ENCODE assay signal across 1 cellular context in the genomic region with DNA sequence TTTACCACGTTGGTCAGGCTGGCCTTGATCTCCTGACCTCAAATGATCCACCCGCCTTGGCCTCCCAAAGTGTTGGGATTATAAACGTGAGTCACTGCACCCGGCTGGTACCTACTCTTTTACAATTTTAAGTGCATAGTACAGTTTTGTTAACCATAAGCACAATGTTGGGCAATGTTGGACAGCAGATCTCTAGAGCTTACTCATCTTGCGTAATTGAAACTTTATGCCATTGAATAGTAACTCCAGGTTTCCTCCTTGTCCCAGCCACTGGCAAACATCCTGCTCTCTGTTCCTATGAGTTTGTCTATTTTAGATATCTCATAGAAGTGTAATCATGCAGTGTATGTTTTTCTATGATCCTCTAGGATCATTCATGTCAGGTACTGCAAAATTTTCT.
A peak's percentile ranks its signal among the peaks of the same experiment; 100 is the strongest.
TF ChIP-seq lines count a peak whose summit lies in the region.

No MANE protein-coding gene starts in this region.

TF ChIP-seq in HepG2, 621 proteins besides CTCF, POLR2A, EP300 and RAD21 (continued from another document and continues in another):
- TF ChIP-seq, protein P1, sequence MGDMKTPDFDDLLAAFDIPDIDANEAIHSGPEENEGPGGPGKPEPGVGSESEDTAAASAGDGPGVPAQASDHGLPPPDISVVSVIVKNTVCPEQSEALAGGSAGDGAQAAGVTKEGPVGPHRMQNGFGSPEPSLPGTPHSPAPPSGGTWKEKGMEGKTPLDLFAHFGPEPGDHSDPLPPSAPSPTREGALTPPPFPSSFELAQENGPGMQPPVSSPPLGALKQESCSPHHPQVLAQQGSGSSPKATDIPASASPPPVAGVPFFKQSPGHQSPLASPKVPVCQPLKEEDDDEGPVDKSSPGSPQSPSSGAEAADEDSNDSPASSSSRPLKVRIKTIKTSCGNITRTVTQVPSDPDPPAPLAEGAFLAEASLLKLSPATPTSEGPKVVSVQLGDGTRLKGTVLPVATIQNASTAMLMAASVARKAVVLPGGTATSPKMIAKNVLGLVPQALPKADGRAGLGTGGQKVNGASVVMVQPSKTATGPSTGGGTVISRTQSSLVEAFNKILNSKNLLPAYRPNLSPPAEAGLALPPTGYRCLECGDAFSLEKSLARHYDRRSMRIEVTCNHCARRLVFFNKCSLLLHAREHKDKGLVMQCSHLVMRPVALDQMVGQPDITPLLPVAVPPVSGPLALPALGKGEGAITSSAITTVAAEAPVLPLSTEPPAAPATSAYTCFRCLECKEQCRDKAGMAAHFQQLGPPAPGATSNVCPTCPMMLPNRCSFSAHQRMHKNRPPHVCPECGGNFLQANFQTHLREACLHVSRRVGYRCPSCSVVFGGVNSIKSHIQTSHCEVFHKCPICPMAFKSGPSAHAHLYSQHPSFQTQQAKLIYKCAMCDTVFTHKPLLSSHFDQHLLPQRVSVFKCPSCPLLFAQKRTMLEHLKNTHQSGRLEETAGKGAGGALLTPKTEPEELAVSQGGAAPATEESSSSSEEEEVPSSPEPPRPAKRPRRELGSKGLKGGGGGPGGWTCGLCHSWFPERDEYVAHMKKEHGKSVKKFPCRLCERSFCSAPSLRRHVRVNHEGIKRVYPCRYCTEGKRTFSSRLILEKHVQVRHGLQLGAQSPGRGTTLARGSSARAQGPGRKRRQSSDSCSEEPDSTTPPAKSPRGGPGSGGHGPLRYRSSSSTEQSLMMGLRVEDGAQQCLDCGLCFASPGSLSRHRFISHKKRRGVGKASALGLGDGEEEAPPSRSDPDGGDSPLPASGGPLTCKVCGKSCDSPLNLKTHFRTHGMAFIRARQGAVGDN (CRISPR knock-in tag; IDR thresholded peaks at IDR 0.05) = no peak
- TF ChIP-seq FIP1L1 (IDR thresholded peaks at IDR 0.05; ENCODE audit: borderline replicate concordance, insufficient read depth, low read depth, low read length) (no peak), HES4 (CRISPR knock-in tag; IDR thresholded peaks at IDR 0.05; ENCODE audit: borderline replicate concordance) (no peak), MIXL1 (CRISPR knock-in tag; IDR thresholded peaks at IDR 0.05) (peak; percentile 81), NR2F2 (IDR thresholded peaks at IDR 0.05; ENCODE audit: borderline replicate concordance, low read depth) (peak; percentile 82), IRF2 (CRISPR knock-in tag; IDR thresholded peaks at IDR 0.05) (peak; percentile 70), KLF11 (CRISPR knock-in tag; IDR thresholded peaks at IDR 0.05) (no peak), DNMT1 (CRISPR knock-in tag; IDR thresholded peaks at IDR 0.05) (no peak), ZNF326 (CRISPR knock-in tag; IDR thresholded peaks at IDR 0.05; ENCODE audit: borderline replicate concordance) (no peak), ZNF350 (CRISPR knock-in tag; IDR thresholded peaks at IDR 0.05; ENCODE audit: borderline replicate concordance, low read depth) (no peak), SMC3 (IDR thresholded peaks at IDR 0.05; ENCODE audit: low read length) (peak; percentile 50; the same call in 1 of the 2 replicates), ZNF652 (CRISPR knock-in tag; IDR thresholded peaks at IDR 0.05; ENCODE audit: borderline replicate concordance, low read depth) (peak; percentile 12; the same call in 1 of the 2 replicates), STAG1 (CRISPR knock-in tag; IDR thresholded peaks at IDR 0.05) (no peak), GLI4 (CRISPR knock-in tag; IDR thresholded peaks at IDR 0.05; ENCODE audit: borderline replicate concordance) (no peak), ZFX (CRISPR knock-in tag; IDR thresholded peaks at IDR 0.05; ENCODE audit: low read depth) (no peak), ZNF383 (CRISPR knock-in tag; IDR thresholded peaks at IDR 0.05; ENCODE audit: borderline replicate concordance) (no peak), KDM5A (IDR thresholded peaks at IDR 0.05; ENCODE audit: borderline replicate concordance, low read length) (no peak), TRIM24 (CRISPR knock-in tag; IDR thresholded peaks at IDR 0.05) (peak; percentile 95), ZNF713 (CRISPR knock-in tag; IDR thresholded peaks at IDR 0.05) (no peak), BCL6 (CRISPR knock-in tag; IDR thresholded peaks at IDR 0.05) (peak; percentile 98), ZNF709 (CRISPR knock-in tag; IDR thresholded peaks at IDR 0.05) (no peak), MTA3 (CRISPR knock-in tag; IDR thresholded peaks at IDR 0.05) (no peak), NFKB2 (CRISPR knock-in tag; IDR thresholded peaks at IDR 0.05; ENCODE audit: borderline replicate concordance) (no peak), TCF7 (IDR thresholded peaks at IDR 0.05; ENCODE audit: low read depth) (peak; percentile 70), KMT2B (CRISPR knock-in tag; IDR thresholded peaks at IDR 0.05) (peak; percentile 58; the same call in 1 of the 2 replicates), DPF2 (CRISPR knock-in tag; IDR thresholded peaks at IDR 0.05; ENCODE audit: borderline replicate concordance, low read depth) (peak; percentile 95)
- TF ChIP-seq, protein P2, sequence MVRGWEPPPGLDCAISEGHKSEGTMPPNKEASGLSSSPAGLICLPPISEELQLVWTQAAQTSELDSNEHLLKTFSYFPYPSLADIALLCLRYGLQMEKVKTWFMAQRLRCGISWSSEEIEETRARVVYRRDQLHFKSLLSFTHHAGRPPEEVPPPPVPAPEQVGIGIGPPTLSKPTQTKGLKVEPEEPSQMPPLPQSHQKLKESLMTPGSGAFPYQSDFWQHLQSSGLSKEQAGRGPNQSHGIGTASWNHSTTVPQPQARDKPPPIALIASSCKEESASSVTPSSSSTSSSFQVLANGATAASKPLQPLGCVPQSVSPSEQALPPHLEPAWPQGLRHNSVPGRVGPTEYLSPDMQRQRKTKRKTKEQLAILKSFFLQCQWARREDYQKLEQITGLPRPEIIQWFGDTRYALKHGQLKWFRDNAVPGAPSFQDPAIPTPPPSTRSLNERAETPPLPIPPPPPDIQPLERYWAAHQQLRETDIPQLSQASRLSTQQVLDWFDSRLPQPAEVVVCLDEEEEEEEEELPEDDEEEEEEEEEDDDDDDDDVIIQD (CRISPR knock-in tag; IDR thresholded peaks at IDR 0.05; ENCODE audit: low read depth) = peak; percentile 93
- TF ChIP-seq, protein P3, sequence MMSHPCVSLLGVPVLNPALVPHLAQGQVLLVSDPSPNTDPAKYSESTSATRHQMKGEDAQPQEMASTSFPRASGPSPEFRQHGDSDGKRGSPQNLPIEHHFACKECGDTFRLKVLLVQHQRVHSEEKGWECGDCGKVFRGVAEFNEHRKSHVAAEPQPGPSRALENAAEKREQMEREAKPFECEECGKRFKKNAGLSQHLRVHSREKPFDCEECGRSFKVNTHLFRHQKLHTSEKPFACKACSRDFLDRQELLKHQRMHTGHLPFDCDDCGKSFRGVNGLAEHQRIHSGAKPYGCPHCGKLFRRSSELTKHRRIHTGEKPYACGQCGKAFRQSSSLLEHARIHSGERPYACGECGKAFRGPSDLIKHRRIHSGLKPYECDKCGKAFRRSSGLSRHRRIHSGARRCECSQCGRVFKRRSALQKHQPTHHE (CRISPR knock-in tag; IDR thresholded peaks at IDR 0.05; ENCODE audit: borderline replicate concordance) = no peak
- TF ChIP-seq, protein P4, sequence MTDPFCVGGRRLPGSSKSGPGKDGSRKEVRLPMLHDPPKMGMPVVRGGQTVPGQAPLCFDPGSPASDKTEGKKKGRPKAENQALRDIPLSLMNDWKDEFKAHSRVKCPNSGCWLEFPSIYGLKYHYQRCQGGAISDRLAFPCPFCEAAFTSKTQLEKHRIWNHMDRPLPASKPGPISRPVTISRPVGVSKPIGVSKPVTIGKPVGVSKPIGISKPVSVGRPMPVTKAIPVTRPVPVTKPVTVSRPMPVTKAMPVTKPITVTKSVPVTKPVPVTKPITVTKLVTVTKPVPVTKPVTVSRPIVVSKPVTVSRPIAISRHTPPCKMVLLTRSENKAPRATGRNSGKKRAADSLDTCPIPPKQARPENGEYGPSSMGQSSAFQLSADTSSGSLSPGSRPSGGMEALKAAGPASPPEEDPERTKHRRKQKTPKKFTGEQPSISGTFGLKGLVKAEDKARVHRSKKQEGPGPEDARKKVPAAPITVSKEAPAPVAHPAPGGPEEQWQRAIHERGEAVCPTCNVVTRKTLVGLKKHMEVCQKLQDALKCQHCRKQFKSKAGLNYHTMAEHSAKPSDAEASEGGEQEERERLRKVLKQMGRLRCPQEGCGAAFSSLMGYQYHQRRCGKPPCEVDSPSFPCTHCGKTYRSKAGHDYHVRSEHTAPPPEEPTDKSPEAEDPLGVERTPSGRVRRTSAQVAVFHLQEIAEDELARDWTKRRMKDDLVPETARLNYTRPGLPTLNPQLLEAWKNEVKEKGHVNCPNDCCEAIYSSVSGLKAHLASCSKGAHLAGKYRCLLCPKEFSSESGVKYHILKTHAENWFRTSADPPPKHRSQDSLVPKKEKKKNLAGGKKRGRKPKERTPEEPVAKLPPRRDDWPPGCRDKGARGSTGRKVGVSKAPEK (CRISPR knock-in tag; IDR thresholded peaks at IDR 0.05; ENCODE audit: borderline replicate concordance) = 0 out of 2 replicates have a peak, but pooled peaks have one; percentile 35
- TF ChIP-seq, protein P5, sequence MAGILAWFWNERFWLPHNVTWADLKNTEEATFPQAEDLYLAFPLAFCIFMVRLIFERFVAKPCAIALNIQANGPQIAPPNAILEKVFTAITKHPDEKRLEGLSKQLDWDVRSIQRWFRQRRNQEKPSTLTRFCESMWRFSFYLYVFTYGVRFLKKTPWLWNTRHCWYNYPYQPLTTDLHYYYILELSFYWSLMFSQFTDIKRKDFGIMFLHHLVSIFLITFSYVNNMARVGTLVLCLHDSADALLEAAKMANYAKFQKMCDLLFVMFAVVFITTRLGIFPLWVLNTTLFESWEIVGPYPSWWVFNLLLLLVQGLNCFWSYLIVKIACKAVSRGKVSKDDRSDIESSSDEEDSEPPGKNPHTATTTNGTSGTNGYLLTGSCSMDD (CRISPR knock-in tag; IDR thresholded peaks at IDR 0.05) = no peak
- TF ChIP-seq, protein P6, sequence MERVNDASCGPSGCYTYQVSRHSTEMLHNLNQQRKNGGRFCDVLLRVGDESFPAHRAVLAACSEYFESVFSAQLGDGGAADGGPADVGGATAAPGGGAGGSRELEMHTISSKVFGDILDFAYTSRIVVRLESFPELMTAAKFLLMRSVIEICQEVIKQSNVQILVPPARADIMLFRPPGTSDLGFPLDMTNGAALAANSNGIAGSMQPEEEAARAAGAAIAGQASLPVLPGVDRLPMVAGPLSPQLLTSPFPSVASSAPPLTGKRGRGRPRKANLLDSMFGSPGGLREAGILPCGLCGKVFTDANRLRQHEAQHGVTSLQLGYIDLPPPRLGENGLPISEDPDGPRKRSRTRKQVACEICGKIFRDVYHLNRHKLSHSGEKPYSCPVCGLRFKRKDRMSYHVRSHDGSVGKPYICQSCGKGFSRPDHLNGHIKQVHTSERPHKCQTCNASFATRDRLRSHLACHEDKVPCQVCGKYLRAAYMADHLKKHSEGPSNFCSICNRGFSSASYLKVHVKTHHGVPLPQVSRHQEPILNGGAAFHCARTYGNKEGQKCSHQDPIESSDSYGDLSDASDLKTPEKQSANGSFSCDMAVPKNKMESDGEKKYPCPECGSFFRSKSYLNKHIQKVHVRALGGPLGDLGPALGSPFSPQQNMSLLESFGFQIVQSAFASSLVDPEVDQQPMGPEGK (CRISPR knock-in tag; IDR thresholded peaks at IDR 0.05) = peak; percentile 59
- TF ChIP-seq, protein P7, sequence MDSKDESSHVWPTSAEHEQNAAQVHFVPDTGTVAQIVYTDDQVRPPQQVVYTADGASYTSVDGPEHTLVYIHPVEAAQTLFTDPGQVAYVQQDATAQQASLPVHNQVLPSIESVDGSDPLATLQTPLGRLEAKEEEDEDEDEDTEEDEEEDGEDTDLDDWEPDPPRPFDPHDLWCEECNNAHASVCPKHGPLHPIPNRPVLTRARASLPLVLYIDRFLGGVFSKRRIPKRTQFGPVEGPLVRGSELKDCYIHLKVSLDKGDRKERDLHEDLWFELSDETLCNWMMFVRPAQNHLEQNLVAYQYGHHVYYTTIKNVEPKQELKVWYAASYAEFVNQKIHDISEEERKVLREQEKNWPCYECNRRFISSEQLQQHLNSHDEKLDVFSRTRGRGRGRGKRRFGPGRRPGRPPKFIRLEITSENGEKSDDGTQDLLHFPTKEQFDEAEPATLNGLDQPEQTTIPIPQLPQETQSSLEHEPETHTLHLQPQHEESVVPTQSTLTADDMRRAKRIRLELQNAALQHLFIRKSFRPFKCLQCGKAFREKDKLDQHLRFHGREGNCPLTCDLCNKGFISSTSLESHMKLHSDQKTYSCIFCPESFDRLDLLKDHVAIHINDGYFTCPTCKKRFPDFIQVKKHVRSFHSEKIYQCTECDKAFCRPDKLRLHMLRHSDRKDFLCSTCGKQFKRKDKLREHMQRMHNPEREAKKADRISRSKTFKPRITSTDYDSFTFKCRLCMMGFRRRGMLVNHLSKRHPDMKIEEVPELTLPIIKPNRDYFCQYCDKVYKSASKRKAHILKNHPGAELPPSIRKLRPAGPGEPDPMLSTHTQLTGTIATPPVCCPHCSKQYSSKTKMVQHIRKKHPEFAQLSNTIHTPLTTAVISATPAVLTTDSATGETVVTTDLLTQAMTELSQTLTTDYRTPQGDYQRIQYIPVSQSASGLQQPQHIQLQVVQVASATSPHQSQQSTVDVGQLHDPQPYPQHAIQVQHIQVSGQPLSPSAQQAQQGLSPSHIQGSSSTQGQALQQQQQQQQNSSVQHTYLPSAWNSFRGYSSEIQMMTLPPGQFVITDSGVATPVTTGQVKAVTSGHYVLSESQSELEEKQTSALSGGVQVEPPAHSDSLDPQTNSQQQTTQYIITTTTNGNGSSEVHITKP (CRISPR knock-in tag; IDR thresholded peaks at IDR 0.05; ENCODE audit: low read depth) = peak; percentile 79; the same call in 1 of the 2 replicates
- TF ChIP-seq, protein P8, sequence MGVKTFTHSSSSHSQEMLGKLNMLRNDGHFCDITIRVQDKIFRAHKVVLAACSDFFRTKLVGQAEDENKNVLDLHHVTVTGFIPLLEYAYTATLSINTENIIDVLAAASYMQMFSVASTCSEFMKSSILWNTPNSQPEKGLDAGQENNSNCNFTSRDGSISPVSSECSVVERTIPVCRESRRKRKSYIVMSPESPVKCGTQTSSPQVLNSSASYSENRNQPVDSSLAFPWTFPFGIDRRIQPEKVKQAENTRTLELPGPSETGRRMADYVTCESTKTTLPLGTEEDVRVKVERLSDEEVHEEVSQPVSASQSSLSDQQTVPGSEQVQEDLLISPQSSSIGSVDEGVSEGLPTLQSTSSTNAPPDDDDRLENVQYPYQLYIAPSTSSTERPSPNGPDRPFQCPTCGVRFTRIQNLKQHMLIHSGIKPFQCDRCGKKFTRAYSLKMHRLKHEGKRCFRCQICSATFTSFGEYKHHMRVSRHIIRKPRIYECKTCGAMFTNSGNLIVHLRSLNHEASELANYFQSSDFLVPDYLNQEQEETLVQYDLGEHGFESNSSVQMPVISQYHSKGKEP (CRISPR knock-in tag; IDR thresholded peaks at IDR 0.05) = no peak
- TF ChIP-seq, protein P9, sequence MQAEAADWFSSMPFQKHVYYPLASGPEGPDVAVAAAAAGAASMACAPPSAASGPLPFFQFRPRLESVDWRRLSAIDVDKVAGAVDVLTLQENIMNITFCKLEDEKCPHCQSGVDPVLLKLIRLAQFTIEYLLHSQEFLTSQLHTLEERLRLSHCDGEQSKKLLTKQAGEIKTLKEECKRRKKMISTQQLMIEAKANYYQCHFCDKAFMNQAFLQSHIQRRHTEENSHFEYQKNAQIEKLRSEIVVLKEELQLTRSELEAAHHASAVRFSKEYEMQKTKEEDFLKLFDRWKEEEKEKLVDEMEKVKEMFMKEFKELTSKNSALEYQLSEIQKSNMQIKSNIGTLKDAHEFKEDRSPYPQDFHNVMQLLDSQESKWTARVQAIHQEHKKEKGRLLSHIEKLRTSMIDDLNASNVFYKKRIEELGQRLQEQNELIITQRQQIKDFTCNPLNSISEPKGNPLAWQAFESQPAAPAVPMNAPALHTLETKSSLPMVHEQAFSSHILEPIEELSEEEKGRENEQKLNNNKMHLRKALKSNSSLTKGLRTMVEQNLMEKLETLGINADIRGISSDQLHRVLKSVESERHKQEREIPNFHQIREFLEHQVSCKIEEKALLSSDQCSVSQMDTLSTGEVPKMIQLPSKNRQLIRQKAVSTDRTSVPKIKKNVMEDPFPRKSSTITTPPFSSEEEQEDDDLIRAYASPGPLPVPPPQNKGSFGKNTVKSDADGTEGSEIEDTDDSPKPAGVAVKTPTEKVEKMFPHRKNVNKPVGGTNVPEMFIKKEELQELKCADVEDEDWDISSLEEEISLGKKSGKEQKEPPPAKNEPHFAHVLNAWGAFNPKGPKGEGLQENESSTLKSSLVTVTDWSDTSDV (CRISPR knock-in tag; IDR thresholded peaks at IDR 0.05) = no peak
